ENCODE assay signal across 11 cellular contexts in genomic region chr12:113088971-113089756, GRCh38. TPM values are rescaled to one million over a fixed set of nuclear protein-coding genes. Genes with fewer than 3 reads are reported as not detected.
DNase-seq lines count a peak whose midpoint lies in the region; ATAC-seq and TF ChIP-seq lines count a peak whose summit lies in the region.
"Had no signal": no experiment of that assay in that cellular context is flagged by ENCODE, and none has a peak within 500 bp of the region (broad histone marks: within the 10 kb centered on the region; RNA-seq: fewer than 3 reads in every experiment).

No MANE protein-coding gene starts in this region.

- peak overlapping the region; percentile 93 to 96 (median 95) for H3K27ac Mint-ChIP-seq in CD4-positive, alpha-beta memory T cell
- H3K27ac Mint-ChIP-seq: mesothelial cell of epicardium had no signal

- no peaks in the 10 kb centered on the region for H3K27me3 Mint-ChIP-seq in CD4-positive, alpha-beta memory T cell

- H3K9me3 Mint-ChIP-seq in CD4-positive, alpha-beta memory T cell, result peaks cover 0 to 1% (median 0%) of the 10 kb centered on the region in 8 donors
- H3K9me3 Mint-ChIP-seq: mesothelial cell of epicardium had no signal

- H3K27me3 ChIP-seq in CD4-positive, alpha-beta memory T cell (ENCODE audit: insufficient read depth, low read length), result no peaks in the 10 kb centered on the region
- peaks cover 17% of the 10 kb centered on the region for H3K27me3 ChIP-seq in lower lobe of right lung (ENCODE audit: low read depth)

- no peaks in the 10 kb centered on the region for H3K36me3 ChIP-seq in CD4-positive, alpha-beta memory T cell (ENCODE audit: insufficient read depth, low read length)
- no peaks in the 10 kb centered on the region for H3K36me3 ChIP-seq in lower lobe of right lung
- H3K36me3 ChIP-seq: cardiac muscle cell had no signal

- POLR2A ChIA-PET in CD4-positive, alpha-beta memory T cell (lab: Charles Lee; ENCODE audit: partially characterized antibody), result interaction anchor here (0.7 to 1.7 kb wide), 6 partner anchors 8 to 181 kb away, joined by 3 to 5 read pairs (median 4); partner anchors contain the start of gene DTX1

- DNase-seq in CD4-positive, alpha-beta memory T cell, result peak; percentile 40 to 55 (median 43)
- DNase-seq in T-helper 2 cell (peak in 4 of 5 experiments; percentile 26 to 60 (median 40)), OCI-M2 (lab: John Stamatoyannopoulos, UW; ENCODE audit: unreplicated experiment) (no peak), sciatic nerve (ENCODE audit: low spot score) (no peak), lower lobe of right lung (no peak)
- peak; percentile 23 to 34 for DNase-seq in activated T-helper 1 cell treated with anti-CD3 and anti-CD28 coated beads, Interleukin-2, amount 50 U/mL, for 16 hours (ENCODE audit: low read depth in 1 of 2, low spot score in 1 of 2)
- peak; percentile 53 to 58 (median 55) for DNase-seq in stimulated activated CD4-positive, alpha-beta T cell treated with anti-CD3 and anti-CD28 coated beads, Interleukin-12 subunit alpha, Interleukin-12 subunit beta, amount 100 ng/mL, for 48 hours (ENCODE audit: low read depth in 2 of 3, low spot score in 1 of 3)

- peak overlapping the region; percentile 54 for H3K27ac ChIP-seq in CD4-positive, alpha-beta memory T cell (ENCODE audit: low read depth, low read length)
- no peak overlapping the region for H3K27ac ChIP-seq in lower lobe of right lung
- H3K27ac ChIP-seq: cardiac muscle cell had no signal

- peak overlapping the region in 1 of 2 donors; percentile 44 for H3K4me3 ChIP-seq in CD4-positive, alpha-beta memory T cell (ENCODE audit: low read length in 2 of 2)
- no peak overlapping the region for H3K4me3 ChIP-seq in lower lobe of right lung
- H3K4me3 ChIP-seq: cardiac muscle cell had no signal

- H3K9me3 ChIP-seq in CD4-positive, alpha-beta memory T cell (ENCODE audit: control insufficient read depth in 1 of 2, low read length in 2 of 2), result no peaks in the 10 kb centered on the region
- no peaks in the 10 kb centered on the region for H3K9me3 ChIP-seq in lower lobe of right lung

- CTCF ChIA-PET in CD4-positive, alpha-beta memory T cell (lab: Charles Lee; ENCODE audit: partially characterized antibody), result interaction anchor here (0.7 to 3.0 kb wide), 8 partner anchors 10 to 188 kb away, joined by 3 to 15 read pairs (median 3); no protein-coding TSS in a partner anchor

- no peak for TF ChIP-seq CTCF in lower lobe of right lung (IDR thresholded peaks at IDR 0.05)

- peaks cover 73 to 96% (median 84%) of the 10 kb centered on the region in 4 donors for H3K4me1 Mint-ChIP-seq in CD4-positive, alpha-beta memory T cell

- no peak for ATAC-seq in sciatic nerve
- ATAC-seq in HG03565 (IDR thresholded peaks at IDR 0.05; ENCODE audit: unreplicated experiment), result no peak
- no peak for ATAC-seq in lower lobe of right lung

- intact Hi-C loops in CD4-positive, alpha-beta memory T cell (cut with micrococcal nuclease), result loop anchor here (2.0 kb wide), 1 partner anchor 32 kb away; the partner anchor contains the start of gene DTX1
- intact Hi-C loops in sciatic nerve (cut with DNase I) (no loop called here), lower lobe of right lung (cut with DNase I) (no loop called here)

- H3K4me1 ChIP-seq in CD4-positive, alpha-beta memory T cell (ENCODE audit: insufficient read depth, low read length), result peaks cover 81% of the 10 kb centered on the region
- peaks cover 5% of the 10 kb centered on the region for H3K4me1 ChIP-seq in lower lobe of right lung

- peaks cover 4 to 8% of the 10 kb centered on the region in 2 donors for H3K36me3 Mint-ChIP-seq in CD4-positive, alpha-beta memory T cell
- H3K36me3 Mint-ChIP-seq: mesothelial cell of epicardium had no signal

- peak overlapping the region; percentile 63 to 84 (median 73) for H3K4me3 Mint-ChIP-seq in CD4-positive, alpha-beta memory T cell
- H3K4me3 Mint-ChIP-seq: mesothelial cell of epicardium had no signal

RNA-seq across cellular contexts. Expression of gene DTX1, which starts 32.6 kb away (rescaled TPM):
- total RNA-seq in CD4-positive, alpha-beta memory T cell, result 1 to 10 TPM; 7.0 to 7.5 TPM
- 1 to 10 TPM in 1 of 2 donors, under 1 TPM in 1; 0.30 to 4.1 TPM for polyA plus RNA-seq in CD4-positive, alpha-beta memory T cell
- total RNA-seq in sciatic nerve, result 10.1 TPM
- total RNA-seq in lower lobe of right lung, result 6.8 TPM

RNA-seq across cellular contexts. Expression of gene RASAL1, which starts 46.4 kb away (rescaled TPM):
- 1 to 10 TPM in 1 of 2 experiments, under 1 TPM in 1; 0.58 to 1.4 TPM for total RNA-seq in CD4-positive, alpha-beta memory T cell
- polyA plus RNA-seq in CD4-positive, alpha-beta memory T cell, result under 1 TPM; 0.10 to 0.68 TPM
- 8.6 TPM for total RNA-seq in sciatic nerve
- 0.41 TPM for total RNA-seq in lower lobe of right lung
- polyA plus RNA-seq: AG04450 had no signal

Comparison
In these comparisons a context has a peak if more than half of its experiments do, and no peak if none do; other contexts are left out.
1. DNase-seq: peak in CD4-positive, alpha-beta memory T cell (5 of 5), T-helper 2 cell (4 of 5), activated T-helper 1 cell treated with anti-CD3 and anti-CD28 coated beads, Interleukin-2, amount 50 U/mL, for 16 hours (2 of 2) and stimulated activated CD4-positive, alpha-beta T cell treated with anti-CD3 and anti-CD28 coated beads, Interleukin-12 subunit alpha, Interleukin-12 subunit beta, amount 100 ng/mL, for 48 hours (3 of 3); none in OCI-M2 (single experiment), sciatic nerve (single experiment) and lower lobe of right lung (single experiment).